1 cellular context compared by ENCODE assay signal in the genomic region with DNA sequence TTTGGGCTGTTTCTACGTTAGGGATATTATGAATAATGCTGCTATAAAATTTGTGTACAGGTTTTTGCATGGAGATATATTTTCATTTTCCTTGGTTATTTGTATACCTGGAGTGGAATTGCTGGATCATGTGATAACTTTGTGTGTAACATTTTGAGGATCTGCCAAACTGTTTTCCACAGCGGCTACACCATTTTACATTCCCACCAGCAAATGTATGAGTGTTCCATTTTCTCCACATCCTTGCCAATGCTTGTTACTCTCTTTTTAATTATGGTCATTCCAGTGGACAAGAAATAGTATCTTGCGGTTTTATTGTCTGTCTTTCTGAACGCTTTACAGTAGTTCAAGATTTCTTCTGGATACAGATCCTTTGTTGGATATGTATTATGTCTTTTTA.
TF ChIP-seq lines count a peak whose summit lies in the region.

No MANE protein-coding gene starts in this region.

TF ChIP-seq in WTC11, 78 proteins besides CTCF, POLR2A, EP300 and RAD21 (continued from another document):
- TF ChIP-seq ELF4 (CRISPR knock-in tag; IDR thresholded peaks at IDR 0.05; ENCODE audit: low read depth) (no peak), GTF2I (CRISPR knock-in tag; conservative IDR thresholded peaks at IDR 0.05) (no peak), NFYB (CRISPR knock-in tag; conservative IDR thresholded peaks at IDR 0.05; ENCODE audit: low read depth) (no peak), NFE2L1 (CRISPR knock-in tag; IDR thresholded peaks at IDR 0.05) (no peak), EMX1 (CRISPR knock-in tag; IDR thresholded peaks at IDR 0.05) (no peak)
- TF ChIP-seq, protein P1, sequence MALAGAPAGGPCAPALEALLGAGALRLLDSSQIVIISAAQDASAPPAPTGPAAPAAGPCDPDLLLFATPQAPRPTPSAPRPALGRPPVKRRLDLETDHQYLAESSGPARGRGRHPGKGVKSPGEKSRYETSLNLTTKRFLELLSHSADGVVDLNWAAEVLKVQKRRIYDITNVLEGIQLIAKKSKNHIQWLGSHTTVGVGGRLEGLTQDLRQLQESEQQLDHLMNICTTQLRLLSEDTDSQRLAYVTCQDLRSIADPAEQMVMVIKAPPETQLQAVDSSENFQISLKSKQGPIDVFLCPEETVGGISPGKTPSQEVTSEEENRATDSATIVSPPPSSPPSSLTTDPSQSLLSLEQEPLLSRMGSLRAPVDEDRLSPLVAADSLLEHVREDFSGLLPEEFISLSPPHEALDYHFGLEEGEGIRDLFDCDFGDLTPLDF (CRISPR knock-in tag; IDR thresholded peaks at IDR 0.05), result no peak
- TF ChIP-seq, protein P2, sequence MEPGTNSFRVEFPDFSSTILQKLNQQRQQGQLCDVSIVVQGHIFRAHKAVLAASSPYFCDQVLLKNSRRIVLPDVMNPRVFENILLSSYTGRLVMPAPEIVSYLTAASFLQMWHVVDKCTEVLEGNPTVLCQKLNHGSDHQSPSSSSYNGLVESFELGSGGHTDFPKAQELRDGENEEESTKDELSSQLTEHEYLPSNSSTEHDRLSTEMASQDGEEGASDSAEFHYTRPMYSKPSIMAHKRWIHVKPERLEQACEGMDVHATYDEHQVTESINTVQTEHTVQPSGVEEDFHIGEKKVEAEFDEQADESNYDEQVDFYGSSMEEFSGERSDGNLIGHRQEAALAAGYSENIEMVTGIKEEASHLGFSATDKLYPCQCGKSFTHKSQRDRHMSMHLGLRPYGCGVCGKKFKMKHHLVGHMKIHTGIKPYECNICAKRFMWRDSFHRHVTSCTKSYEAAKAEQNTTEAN (CRISPR knock-in tag; IDR thresholded peaks at IDR 0.05), result no peak
- TF ChIP-seq, protein P3, sequence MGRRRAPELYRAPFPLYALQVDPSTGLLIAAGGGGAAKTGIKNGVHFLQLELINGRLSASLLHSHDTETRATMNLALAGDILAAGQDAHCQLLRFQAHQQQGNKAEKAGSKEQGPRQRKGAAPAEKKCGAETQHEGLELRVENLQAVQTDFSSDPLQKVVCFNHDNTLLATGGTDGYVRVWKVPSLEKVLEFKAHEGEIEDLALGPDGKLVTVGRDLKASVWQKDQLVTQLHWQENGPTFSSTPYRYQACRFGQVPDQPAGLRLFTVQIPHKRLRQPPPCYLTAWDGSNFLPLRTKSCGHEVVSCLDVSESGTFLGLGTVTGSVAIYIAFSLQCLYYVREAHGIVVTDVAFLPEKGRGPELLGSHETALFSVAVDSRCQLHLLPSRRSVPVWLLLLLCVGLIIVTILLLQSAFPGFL (CRISPR knock-in tag; IDR thresholded peaks at IDR 0.05; ENCODE audit: borderline replicate concordance), result no peak
- TF ChIP-seq, protein P4, sequence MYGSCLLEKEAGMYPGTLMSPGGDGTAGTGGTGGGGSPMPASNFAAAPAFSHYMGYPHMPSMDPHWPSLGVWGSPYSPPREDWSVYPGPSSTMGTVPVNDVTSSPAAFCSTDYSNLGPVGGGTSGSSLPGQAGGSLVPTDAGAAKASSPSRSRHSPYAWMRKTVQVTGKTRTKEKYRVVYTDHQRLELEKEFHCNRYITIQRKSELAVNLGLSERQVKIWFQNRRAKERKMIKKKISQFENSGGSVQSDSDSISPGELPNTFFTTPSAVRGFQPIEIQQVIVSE (CRISPR knock-in tag; IDR thresholded peaks at IDR 0.05; ENCODE audit: borderline replicate concordance), result no peak
- TF ChIP-seq, protein P5, sequence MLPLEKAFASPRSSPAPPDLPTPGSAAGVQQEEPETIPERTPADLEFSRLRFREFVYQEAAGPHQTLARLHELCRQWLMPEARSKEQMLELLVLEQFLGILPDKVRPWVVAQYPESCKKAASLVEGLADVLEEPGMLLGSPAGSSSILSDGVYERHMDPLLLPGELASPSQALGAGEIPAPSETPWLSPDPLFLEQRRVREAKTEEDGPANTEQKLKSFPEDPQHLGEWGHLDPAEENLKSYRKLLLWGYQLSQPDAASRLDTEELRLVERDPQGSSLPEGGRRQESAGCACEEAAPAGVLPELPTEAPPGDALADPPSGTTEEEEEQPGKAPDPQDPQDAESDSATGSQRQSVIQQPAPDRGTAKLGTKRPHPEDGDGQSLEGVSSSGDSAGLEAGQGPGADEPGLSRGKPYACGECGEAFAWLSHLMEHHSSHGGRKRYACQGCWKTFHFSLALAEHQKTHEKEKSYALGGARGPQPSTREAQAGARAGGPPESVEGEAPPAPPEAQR (CRISPR knock-in tag; IDR thresholded peaks at IDR 0.05), result no peak
TF ChIP-seq in WTC11: peak in this region for 0.
